ENCODE assay signal across 20 cellular contexts in the genomic region with DNA sequence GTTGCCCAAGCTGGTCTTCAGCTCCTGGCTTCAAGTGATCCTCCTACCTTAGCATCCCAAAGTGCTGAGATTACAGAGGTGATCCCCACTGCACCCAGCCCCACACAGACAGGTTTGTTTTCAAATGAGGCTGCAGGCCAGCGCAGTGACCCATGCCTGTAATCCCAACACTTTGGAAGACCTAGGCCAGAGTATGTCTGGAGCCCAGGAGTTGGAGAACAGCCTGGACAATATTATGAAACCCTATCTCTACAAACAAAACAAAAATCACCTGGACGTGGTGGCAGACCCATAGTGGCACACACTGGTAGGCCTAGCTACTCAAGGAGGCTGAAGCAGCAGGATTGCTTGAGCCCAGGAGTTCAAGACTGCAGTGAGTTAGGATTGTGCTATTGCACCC. TPM values are rescaled to one million over a fixed set of nuclear protein-coding genes. Genes with fewer than 3 reads are reported as not detected.
DNase-seq lines count a peak whose midpoint lies in the region; ATAC-seq, FAIRE-seq and TF ChIP-seq lines count a peak whose summit lies in the region.
"Had no signal": no experiment of that assay in that cellular context is flagged by ENCODE, and none has a peak within 500 bp of the region (broad histone marks: within the 10 kb centered on the region; RNA-seq: fewer than 3 reads in every experiment).

No MANE protein-coding gene starts in this region.

- peaks cover 0 to 7% (median 2%) of the 10 kb centered on the region in 11 donors for H3K9me3 Mint-ChIP-seq in naive thymus-derived CD4-positive, alpha-beta T cell
- peaks cover 3% of the 10 kb centered on the region for H3K9me3 Mint-ChIP-seq in activated T-helper 17 cell treated with anti-CD3 and anti-CD28 coated beads, Interleukin-2, amount 50 U/mL, for 72 hours
- H3K9me3 Mint-ChIP-seq: H9 had no signal

- no peak overlapping the region for H3K4me2 ChIP-seq in HepG2 (ENCODE audit: low read depth, low read length)
- H3K4me2 ChIP-seq in H1 (ENCODE audit: insufficient read depth in 1 of 2, low read depth in 2 of 2, low read length in 2 of 2): peak overlapping the region in 1 of 2 experiments; percentile 57; a peak in 1 of 4 replicates
- H3K4me2 ChIP-seq: A549 had no signal

- H3K27me3 Mint-ChIP-seq in naive thymus-derived CD4-positive, alpha-beta T cell: peaks cover 0 to 8% (median 0%) of the 10 kb centered on the region in 5 donors
- no peaks in the 10 kb centered on the region for H3K27me3 Mint-ChIP-seq in activated T-helper 17 cell treated with anti-CD3 and anti-CD28 coated beads, Interleukin-2, amount 50 U/mL, for 72 hours

- BruUV-seq in HepG2 (replicated peaks; lab: Mats Ljungman, UMichigan): no TSS peak

- no peak overlapping the region for H3K4me3 ChIP-seq in liver (ENCODE audit: low read depth in 1 of 3, low read length in 3 of 3)
- no peak overlapping the region for H3K4me3 ChIP-seq in HepG2 (replicated peaks in 1 of 3; ENCODE audit: insufficient read depth in 1 of 3, low read depth in 2 of 3, low read length in 3 of 3)
- no peak overlapping the region for H3K4me3 ChIP-seq in H1 (ENCODE audit: extremely low read depth in 1 of 4, insufficient read depth in 2 of 4, low read depth in 3 of 4, low read length in 4 of 4)
- H3K4me3 ChIP-seq in naive thymus-derived CD4-positive, alpha-beta T cell (ENCODE audit: low read length): no peak overlapping the region
- no peak overlapping the region for H3K4me3 ChIP-seq in tibial artery
- H3K4me3 ChIP-seq: A549 had no signal

- H3K27ac ChIP-seq in liver (ENCODE audit: low read depth in 1 of 2, low read length in 2 of 2): no peak overlapping the region
- H3K27ac ChIP-seq in HepG2 (ENCODE audit: extremely low read length, insufficient read depth, low read length): no peak overlapping the region
- no peak overlapping the region for H3K27ac ChIP-seq in H1 (ENCODE audit: low read depth, low read length)
- H3K27ac ChIP-seq in naive thymus-derived CD4-positive, alpha-beta T cell (ENCODE audit: low read depth, low read length): no peak overlapping the region
- H3K27ac ChIP-seq in tibial artery: no peak overlapping the region
- H3K27ac ChIP-seq: 22Rv1, A549, C4-2B had no signal

- no peak overlapping the region for H2BK12ac ChIP-seq in H1 (ENCODE audit: low read depth, low read length)

- H4K20me1 ChIP-seq in HepG2 (ENCODE audit: insufficient read depth, low read length) (no peaks in the 10 kb centered on the region), H1 (replicated peaks in 1 of 2; ENCODE audit: control insufficient read depth in 1 of 2, insufficient read depth in 2 of 2, low read length in 2 of 2) (no peaks in the 10 kb centered on the region)

- peaks cover 0 to 12% (median 7%) of the 10 kb centered on the region in 4 donors for H3K4me1 ChIP-seq in liver (ENCODE audit: control insufficient read depth in 4 of 4, insufficient read depth in 4 of 4, low read length in 3 of 4)
- peaks cover 28% of the 10 kb centered on the region for H3K4me1 ChIP-seq in HepG2 (ENCODE audit: insufficient read depth, low read length)
- peaks cover 0 to 13% (median 8%) of the 10 kb centered on the region in 4 experiments; a peak in 5 of 7 replicates for H3K4me1 ChIP-seq in H1 (replicated peaks in 1 of 4; ENCODE audit: control insufficient read depth in 3 of 4, insufficient read depth in 4 of 4, low read length in 3 of 4)
- peaks cover 0 to 8% of the 10 kb centered on the region in 2 donors for H3K4me1 ChIP-seq in naive thymus-derived CD4-positive, alpha-beta T cell (ENCODE audit: control insufficient read depth in 2 of 2, insufficient read depth in 2 of 2, low read length in 2 of 2)
- H3K4me1 ChIP-seq in tibial artery: peaks cover 0 to 15% (median 0%) of the 10 kb centered on the region in 4 donors

- H3K9ac ChIP-seq in liver (ENCODE audit: low read depth in 1 of 2, low read length in 2 of 2) (no peak overlapping the region), HepG2 (ENCODE audit: insufficient read depth, low read depth, low read length) (no peak overlapping the region), H1 (replicated peaks in 1 of 4; ENCODE audit: extremely low read depth in 1 of 4, low read depth in 3 of 4, low read length in 3 of 4) (no peak overlapping the region)

- H2BK20ac ChIP-seq in H1 (ENCODE audit: low read length): 0 out of 2 replicates have a peak overlapping the region, but pooled peaks have one; percentile 19

- H3K79me2 ChIP-seq in HepG2 (ENCODE audit: insufficient read depth, low read length): no peaks in the 10 kb centered on the region
- no peaks in the 10 kb centered on the region; a peak in 1 of 4 replicates for H3K79me2 ChIP-seq in H1 (ENCODE audit: control insufficient read depth in 1 of 2, insufficient read depth in 2 of 2, low read length in 2 of 2)

- H2BK120ac ChIP-seq in H1 (replicated peaks; ENCODE audit: low read depth, low read length): no peak overlapping the region

- no peak for ATAC-seq in HepG2
- ATAC-seq in naive thymus-derived CD4-positive, alpha-beta T cell: no peak
- no peak for ATAC-seq in activated T-helper 17 cell treated with anti-CD3 and anti-CD28 coated beads, Interleukin-2, amount 50 U/mL, for 72 hours (replicated peaks)
- ATAC-seq: A549 had no signal

- no peak overlapping the region for H2AK5ac ChIP-seq in H1 (ENCODE audit: low read depth, low read length)

- POLR2A ChIA-PET in HepG2 (lab: Yijun Ruan, JAX) (no interaction called here), H1 (lab: Charles Lee; ENCODE audit: partially characterized antibody) (interaction anchor here (1.1 to 5.6 kb wide), 2 partner anchors 8 kb away, joined by 3 to 36 read pairs; partner anchors contain the start of gene HMGN4)
- POLR2A ChIA-PET in naive thymus-derived CD4-positive, alpha-beta T cell (lab: Charles Lee): no interaction called here

- H3K27ac Mint-ChIP-seq in naive thymus-derived CD4-positive, alpha-beta T cell: peak overlapping the region in 6 of 9 donors; percentile 0 to 60 (median 29)
- H3K27ac Mint-ChIP-seq in activated T-helper 17 cell treated with anti-CD3 and anti-CD28 coated beads, Interleukin-2, amount 50 U/mL, for 72 hours: no peak overlapping the region

- CTCF ChIA-PET in HepG2 (lab: Yijun Ruan, JAX; ENCODE audit: low intra/inter-chr PET ratio, low total read pairs) (no interaction called here), H1 (lab: Charles Lee; ENCODE audit: partially characterized antibody) (interaction anchor here (0.6 to 1.4 kb wide), 3 partner anchors 9 to 91 kb away, joined by 3 to 4 read pairs (median 3); no protein-coding TSS in a partner anchor)
- CTCF ChIA-PET in naive thymus-derived CD4-positive, alpha-beta T cell (lab: Charles Lee): no interaction called here

- no peak overlapping the region for H2BK5ac ChIP-seq in H1 (ENCODE audit: low read depth, low read length)

- intact Hi-C loops in HepG2 (cut with micrococcal nuclease; ENCODE audit: unreplicated experiment): loop anchor here (10.0 kb wide), 1 partner anchor 505 kb away; a partner anchor contains a TSS
- intact Hi-C loops in naive thymus-derived CD4-positive, alpha-beta T cell (cut with micrococcal nuclease): loop anchor here in 1 of 2 donors (10.0 kb wide), 1 partner anchor 505 kb away; a partner anchor contains a TSS
- intact Hi-C loops in tibial artery (cut with DNase I; ENCODE audit: low total_unique reads): loop anchor here (10.0 kb wide), 1 partner anchor 945 kb away; the partner anchor contains the start of gene ZNF184

- TF ChIP-seq POLR2A in HepG2 (IDR thresholded peaks at IDR 0.05; ENCODE audit: insufficient read depth in 1 of 2, low read depth in 2 of 2, low read length in 2 of 2): no peak
- TF ChIP-seq POLR2A in H1 (IDR thresholded peaks at IDR 0.05; ENCODE audit: control extremely low read depth in 1 of 2, low read depth in 2 of 2, low read length in 2 of 2): no peak

- no peak overlapping the region for H4K5ac ChIP-seq in H1 (ENCODE audit: insufficient read length, low read depth, low read length)

- no peak overlapping the region for H3K18ac ChIP-seq in H1 (ENCODE audit: extremely low read depth, low read length)

- peak in 1 of 2 donors; percentile 20 for TF ChIP-seq RAD21 in liver (IDR thresholded peaks at IDR 0.05)
- TF ChIP-seq RAD21 in HepG2 (CRISPR knock-in tag; IDR thresholded peaks at IDR 0.05): no peak
- no peak for TF ChIP-seq RAD21 in H1 (IDR thresholded peaks at IDR 0.05 in 1 of 2, conservative IDR thresholded peaks at IDR 0.05 in 1 of 2; ENCODE audit: low read depth in 2 of 2, low read length in 2 of 2)

- H4K91ac ChIP-seq in H1 (replicated peaks; ENCODE audit: insufficient read length, low read length): no peak overlapping the region

- H3K27me3 ChIP-seq in liver (ENCODE audit: control insufficient read depth in 4 of 4, insufficient read depth in 4 of 4, low read length in 3 of 4): no peaks in the 10 kb centered on the region
- no peaks in the 10 kb centered on the region for H3K27me3 ChIP-seq in HepG2 (ENCODE audit: control insufficient read depth in 1 of 2, insufficient read depth in 2 of 2, low read length in 2 of 2)
- H3K27me3 ChIP-seq in H1 (replicated peaks in 1 of 4; ENCODE audit: control insufficient read depth in 3 of 4, extremely low read depth in 1 of 4, insufficient read depth in 3 of 4, low read length in 3 of 4): no peaks in the 10 kb centered on the region
- H3K27me3 ChIP-seq in naive thymus-derived CD4-positive, alpha-beta T cell (ENCODE audit: control insufficient read depth in 2 of 2, insufficient read depth in 2 of 2, low read length in 2 of 2): no peaks in the 10 kb centered on the region
- H3K27me3 ChIP-seq in tibial artery: no peaks in the 10 kb centered on the region

- no peaks in the 10 kb centered on the region for H3K36me3 ChIP-seq in liver (ENCODE audit: control insufficient read depth in 4 of 4, insufficient read depth in 3 of 4, low read depth in 1 of 4, low read length in 3 of 4)
- no peaks in the 10 kb centered on the region for H3K36me3 ChIP-seq in HepG2 (replicated peaks in 1 of 2; ENCODE audit: control insufficient read depth in 1 of 2, insufficient read depth in 2 of 2, low read length in 2 of 2)
- no peaks in the 10 kb centered on the region for H3K36me3 ChIP-seq in H1 (ENCODE audit: control insufficient read depth in 2 of 4, insufficient read depth in 4 of 4, low read length in 3 of 4)
- H3K36me3 ChIP-seq in naive thymus-derived CD4-positive, alpha-beta T cell (ENCODE audit: control insufficient read depth in 2 of 3, insufficient read depth in 3 of 3, low read length in 3 of 3): no peaks in the 10 kb centered on the region
- no peaks in the 10 kb centered on the region for H3K36me3 ChIP-seq in tibial artery

- 38% methylated on average over 2 of the region's 2 CpGs for WGBS in liver
- WGBS in HepG2 (ENCODE audit: low lambda C conversion rate): 35% methylated on average over 2 of the region's 2 CpGs
- 92% methylated on average over 2 of the region's 2 CpGs; no CpG with 5 or more reads in 1 of the 2 experiments for WGBS in H1 (ENCODE audit: extremely low coverage in 1 of 2, insufficient coverage in 1 of 2, insufficient read length in 1 of 2, insufficient replicate concordance in 2 of 2, low coverage in 1 of 2, low lambda C conversion rate in 2 of 2, missing lambda C conversion rate in 1 of 2), 2 experiments

- no peaks in the 10 kb centered on the region for H3K9me3 ChIP-seq in liver (ENCODE audit: control insufficient read depth in 4 of 4, low read length in 3 of 4)
- H3K9me3 ChIP-seq in HepG2 (ENCODE audit: low read length): no peaks in the 10 kb centered on the region
- no peaks in the 10 kb centered on the region for H3K9me3 ChIP-seq in H1 (ENCODE audit: insufficient read depth in 2 of 2, low read depth in 1 of 2, low read length in 1 of 2)
- H3K9me3 ChIP-seq in naive thymus-derived CD4-positive, alpha-beta T cell (ENCODE audit: control insufficient read depth in 2 of 3, low read length in 3 of 3): no peaks in the 10 kb centered on the region
- H3K9me3 ChIP-seq in tibial artery: no peaks in the 10 kb centered on the region
- H3K9me3 ChIP-seq: A549 had no signal

- peaks cover 7 to 52% (median 40%) of the 10 kb centered on the region in 7 donors for H3K4me1 Mint-ChIP-seq in naive thymus-derived CD4-positive, alpha-beta T cell
- peaks cover 26% of the 10 kb centered on the region for H3K4me1 Mint-ChIP-seq in activated T-helper 17 cell treated with anti-CD3 and anti-CD28 coated beads, Interleukin-2, amount 50 U/mL, for 72 hours

- in situ Hi-C loops in HepG2 (cut with HindIII; ENCODE audit: extremely low pct_ligation_motif_present, low pct_unique_long_range_greater_than_20kb): no loop called here

- TF ChIP-seq CTCF in liver (IDR thresholded peaks at IDR 0.05; ENCODE audit: low read depth, low read length, missing input control) (no peak), HepG2 (CRISPR knock-in tag; IDR thresholded peaks at IDR 0.05) (no peak), H1 (IDR thresholded peaks at IDR 0.05; ENCODE audit: control extremely low read depth in 1 of 3, insufficient read depth in 1 of 3, low read depth in 1 of 3, low read length in 3 of 3) (no peak), tibial artery (IDR thresholded peaks at IDR 0.05) (no peak)

- DNase-seq in HepG2 (ENCODE audit: low spot score) (no peak), H1 (ENCODE audit: low read depth in 1 of 2, low spot score in 2 of 2) (no peak), tibial artery (no peak), NCI-H524 treated with DMSO at 0.1 percent for 48 hours (lab: John Stamatoyannopoulos, UW) (no peak)
- no peak for DNase-seq in naive thymus-derived CD4-positive, alpha-beta T cell
- DNase-seq in stimulated activated naive CD4-positive, alpha-beta T cell (lab: John Stamatoyannopoulos, UW): no peak
- DNase-seq: AML-193; Calu3; CD4-positive, alpha-beta memory T cell; DMS79 treated with DMSO at 0.1 percent for 48 hours; GF-D8; GOT3; H9 had no signal

- H3K56ac ChIP-seq in H1 (replicated peaks; ENCODE audit: insufficient read length, low read depth, low read length): no peak overlapping the region

- H3K79me1 ChIP-seq in H1 (ENCODE audit: low read depth, low read length): no peaks in the 10 kb centered on the region

- H2AFZ ChIP-seq in HepG2 (ENCODE audit: low read length): no peak overlapping the region
- no peak overlapping the region for H2AFZ ChIP-seq in H1 (ENCODE audit: low read length)

- no peak overlapping the region for H2BK15ac ChIP-seq in H1 (ENCODE audit: low read length)

- TF ChIP-seq EP300 in HepG2 (IDR thresholded peaks at IDR 0.05; ENCODE audit: low read depth in 2 of 2, low read length in 2 of 2) (no peak), HepG2 (CRISPR knock-in tag; IDR thresholded peaks at IDR 0.05; ENCODE audit: borderline replicate concordance) (no peak), H1 (IDR thresholded peaks at IDR 0.05; ENCODE audit: borderline replicate concordance in 1 of 2, low read depth in 2 of 2, low read length in 2 of 2) (no peak)

- H3K23ac ChIP-seq in H1 (ENCODE audit: insufficient read length): no peak overlapping the region

- FAIRE-seq in HepG2 (lab: Jason Lieb, UNC) (no peak), H1 (lab: Jason Lieb, UNC) (no peak)
- FAIRE-seq: A549 had no signal

- H3K4me3 Mint-ChIP-seq in naive thymus-derived CD4-positive, alpha-beta T cell: no peak overlapping the region
- H3K4me3 Mint-ChIP-seq in activated T-helper 17 cell treated with anti-CD3 and anti-CD28 coated beads, Interleukin-2, amount 50 U/mL, for 72 hours: no peak overlapping the region
- H3K4me3 Mint-ChIP-seq: CD4-positive, alpha-beta memory T cell had no signal

- no peak overlapping the region for H3K4ac ChIP-seq in H1 (replicated peaks; ENCODE audit: insufficient read length, low read depth, low read length)

- H3K36me3 Mint-ChIP-seq in naive thymus-derived CD4-positive, alpha-beta T cell: peaks cover 0 to 5% (median 0%) of the 10 kb centered on the region in 5 donors
- peaks cover 11% of the 10 kb centered on the region for H3K36me3 Mint-ChIP-seq in activated T-helper 17 cell treated with anti-CD3 and anti-CD28 coated beads, Interleukin-2, amount 50 U/mL, for 72 hours (ENCODE audit: low read depth)

- H4K8ac ChIP-seq in H1 (ENCODE audit: extremely low read depth, insufficient read depth, low read length): no peak overlapping the region

- no peaks in the 10 kb centered on the region for H3K23me2 ChIP-seq in H1 (ENCODE audit: low read depth, low read length)

- no peak overlapping the region for H3K14ac ChIP-seq in H1 (ENCODE audit: insufficient read length)

RNA-seq across cellular contexts. Expression of gene HMGN4, which starts 8.0 kb away (rescaled TPM):
- total RNA-seq in liver: 10 to 100 TPM; 10.2 to 13.3 TPM
- polyA plus RNA-seq in liver: 1 to 10 TPM; 8.2 to 9.9 TPM
- 52.1 and 79.1 TPM in 2 replicates for total RNA-seq in HepG2 (2016; rRNA removed; fragmentation: Illumina TruSeq; extraction: Trizol)
- 14.1 and 14.2 TPM in 2 replicates for total RNA-seq in HepG2 (2016; cell fraction: cytosol; rRNA removed; fragmentation: Illumina TruSeq; extraction: Trizol; ENCODE audit: low read depth)
- 57.3 and 82.0 TPM in 2 replicates for total RNA-seq in HepG2 (2016; cell fraction: insoluble cytoplasmic fraction; rRNA removed; fragmentation: Illumina TruSeq; extraction: Trizol)
- total RNA-seq in HepG2 (2016; cell fraction: membrane; rRNA removed; fragmentation: Illumina TruSeq; extraction: Trizol): 39.7 and 45.8 TPM in 2 replicates
- total RNA-seq in HepG2 (2016; cell fraction: nucleus; rRNA removed; fragmentation: Illumina TruSeq; extraction: Trizol): 25.0 and 25.1 TPM in 2 replicates
- polyA plus RNA-seq in HepG2 (2011; rRNA removed): 35.2 and 39.9 TPM in 2 replicates
- 30.0 and 36.6 TPM in 2 replicates for polyA plus RNA-seq in HepG2 (2011; cell fraction: cytosol; rRNA removed)
- 17.1 and 20.4 TPM in 2 replicates for polyA plus RNA-seq in HepG2 (2011; cell fraction: nucleus; rRNA removed)
- polyA plus RNA-seq in HepG2 (2012): 43.4 and 46.6 TPM in 2 replicates
- polyA plus RNA-seq in HepG2 (2016; cell fraction: cytosol; fragmentation: Illumina TruSeq; extraction: Trizol; ENCODE audit: low read depth): 7.3 and 12.1 TPM in 2 replicates
- polyA plus RNA-seq in HepG2 (2016; cell fraction: insoluble cytoplasmic fraction; fragmentation: Illumina TruSeq; extraction: Trizol; ENCODE audit: low read depth): 70.8 and 81.5 TPM in 2 replicates
- 23.8 and 31.2 TPM in 2 replicates for polyA plus RNA-seq in HepG2 (2016; cell fraction: membrane; fragmentation: Illumina TruSeq; extraction: Trizol; ENCODE audit: low read depth)
- polyA plus RNA-seq in HepG2 (2016; cell fraction: nucleus; fragmentation: Illumina TruSeq; extraction: Trizol; ENCODE audit: insufficient read depth, low read depth): 36.5 and 38.4 TPM in 2 replicates
- polyA minus RNA-seq in HepG2 (2011; rRNA and poly(A)+ RNA removed; ENCODE audit: low replicate concordance): 13.7 and 15.1 TPM in 2 replicates
- polyA minus RNA-seq in HepG2 (2011; cell fraction: cytosol; rRNA and poly(A)+ RNA removed): 19.8 and 21.2 TPM in 2 replicates
- polyA minus RNA-seq in HepG2 (2011; cell fraction: nucleus; rRNA and poly(A)+ RNA removed): 6.7 and 13.2 TPM in 2 replicates
- total RNA-seq in H1 (2021; fragmentation: NEBNext Ultra II Directional; extraction: Animal tissue kit (Norgen Biotek cat#: 25700)): 61.9 and 66.4 TPM in 2 replicates
- polyA plus RNA-seq in H1 (2011; rRNA removed): 18.3 and 23.4 TPM in 2 replicates
- polyA plus RNA-seq in H1 (2011; cell fraction: cytosol; rRNA removed): 36.0 TPM
- 10.5 TPM for polyA plus RNA-seq in H1 (2011; cell fraction: nucleus; rRNA removed)
- polyA plus RNA-seq in H1 (2012, experiment 1 of 2): 47.5 to 70.6 TPM (median 56.2 TPM) in 4 replicates
- 12.3 TPM for polyA plus RNA-seq in H1 (2012, experiment 2 of 2)
- 31.2 TPM for polyA plus RNA-seq in H1 (2013, experiment 1 of 2)
- 33.0 TPM for polyA plus RNA-seq in H1 (2013, experiment 2 of 2)
- 26.4 and 39.0 TPM in 2 replicates for polyA minus RNA-seq in H1 (2011; rRNA and poly(A)+ RNA removed)
- 23.9 TPM for polyA minus RNA-seq in H1 (2011; cell fraction: cytosol; rRNA and poly(A)+ RNA removed)
- 10.3 TPM for polyA minus RNA-seq in H1 (2011; cell fraction: nucleus; rRNA and poly(A)+ RNA removed)
- 10 to 100 TPM; 37.6 to 96.0 (median 81.7) TPM for total RNA-seq in naive thymus-derived CD4-positive, alpha-beta T cell
- 100 to 1,000 TPM; 122 to 154 TPM for polyA plus RNA-seq in naive thymus-derived CD4-positive, alpha-beta T cell
- total RNA-seq in activated T-helper 17 cell treated with anti-CD3 and anti-CD28 coated beads, Interleukin-2, amount 50 U/mL, for 72 hours: 10 to 100 TPM; 84.3 to 90.3 TPM

RNA-seq across cellular contexts. Expression of gene BTN1A1, which starts 30.1 kb away (rescaled TPM):
- total RNA-seq in liver (not detected), HepG2 (2016; rRNA removed; fragmentation: Illumina TruSeq; extraction: Trizol) (not detected in 2 replicates)
- polyA plus RNA-seq in liver (under 1 TPM in 1 of 2 donors, not detected in 1; 0.06 TPM), HepG2 (2011; rRNA removed) (0.04 and 0.12 TPM in 2 replicates), H1 (2011; rRNA removed) (0.22 and 0.35 TPM in 2 replicates)
- not detected in 2 replicates for total RNA-seq in HepG2 (2016; cell fraction: cytosol; rRNA removed; fragmentation: Illumina TruSeq; extraction: Trizol; ENCODE audit: low read depth)
- not detected in 2 replicates for total RNA-seq in HepG2 (2016; cell fraction: insoluble cytoplasmic fraction; rRNA removed; fragmentation: Illumina TruSeq; extraction: Trizol)
- total RNA-seq in HepG2 (2016; cell fraction: membrane; rRNA removed; fragmentation: Illumina TruSeq; extraction: Trizol): not detected in 2 replicates
- total RNA-seq in HepG2 (2016; cell fraction: nucleus; rRNA removed; fragmentation: Illumina TruSeq; extraction: Trizol): not detected in 2 replicates
- 0.04 and 0.08 TPM in 2 replicates for polyA plus RNA-seq in HepG2 (2011; cell fraction: cytosol; rRNA removed)
- not detected in 2 replicates for polyA plus RNA-seq in HepG2 (2011; cell fraction: nucleus; rRNA removed)
- 0.05 and 0.07 TPM in 2 replicates for polyA plus RNA-seq in HepG2 (2012)
- not detected in 2 replicates for polyA plus RNA-seq in HepG2 (2016; cell fraction: cytosol; fragmentation: Illumina TruSeq; extraction: Trizol; ENCODE audit: low read depth)
- not detected in 2 replicates for polyA plus RNA-seq in HepG2 (2016; cell fraction: insoluble cytoplasmic fraction; fragmentation: Illumina TruSeq; extraction: Trizol; ENCODE audit: low read depth)
- polyA plus RNA-seq in HepG2 (2016; cell fraction: membrane; fragmentation: Illumina TruSeq; extraction: Trizol; ENCODE audit: low read depth): not detected in 2 replicates
- not detected in 2 replicates for polyA plus RNA-seq in HepG2 (2016; cell fraction: nucleus; fragmentation: Illumina TruSeq; extraction: Trizol; ENCODE audit: insufficient read depth, low read depth)
- polyA minus RNA-seq in HepG2 (2011; rRNA and poly(A)+ RNA removed; ENCODE audit: low replicate concordance): not detected in 2 replicates
- polyA minus RNA-seq in HepG2 (2011; cell fraction: cytosol; rRNA and poly(A)+ RNA removed): not detected in 2 replicates
- polyA minus RNA-seq in HepG2 (2011; cell fraction: nucleus; rRNA and poly(A)+ RNA removed): not detected in 2 replicates
- total RNA-seq in H1 (2021; fragmentation: NEBNext Ultra II Directional; extraction: Animal tissue kit (Norgen Biotek cat#: 25700)): 0.28 and 0.55 TPM in 2 replicates
- polyA plus RNA-seq in H1 (2011; cell fraction: cytosol; rRNA removed): 0.30 TPM
- polyA plus RNA-seq in H1 (2011; cell fraction: nucleus; rRNA removed): 0.21 TPM
- 0.23 to 0.55 TPM (median 0.37 TPM) in 4 replicates for polyA plus RNA-seq in H1 (2012, experiment 1 of 2)
- polyA plus RNA-seq in H1 (2012, experiment 2 of 2): 0.26 TPM
- 0.51 TPM for polyA plus RNA-seq in H1 (2013, experiment 1 of 2)
- polyA plus RNA-seq in H1 (2013, experiment 2 of 2): 0.63 TPM
- polyA minus RNA-seq in H1 (2011; rRNA and poly(A)+ RNA removed): 0.10 and 0.32 TPM in 2 replicates
- polyA minus RNA-seq in H1 (2011; cell fraction: cytosol; rRNA and poly(A)+ RNA removed): not detected
- 0.30 TPM for polyA minus RNA-seq in H1 (2011; cell fraction: nucleus; rRNA and poly(A)+ RNA removed)
- not detected for total RNA-seq in naive thymus-derived CD4-positive, alpha-beta T cell
- polyA plus RNA-seq in naive thymus-derived CD4-positive, alpha-beta T cell: not detected
- under 1 TPM in 1 of 2 donors, not detected in 1; 0.21 TPM for total RNA-seq in activated T-helper 17 cell treated with anti-CD3 and anti-CD28 coated beads, Interleukin-2, amount 50 U/mL, for 72 hours
- total RNA-seq: Calu3; CD4-positive, alpha-beta memory T cell; HT-29 had no signal
- polyA plus RNA-seq: A549, BJ had no signal
